Comparison of ENCODE assay signal across 9 cellular contexts in genomic region chr3:42547401-42547945, GRCh38. TPM values are rescaled to one million over a fixed set of nuclear protein-coding genes. Genes with fewer than 3 reads are reported as not detected.
A peak's percentile ranks its signal among the peaks of the same experiment; 100 is the strongest.
DNase-seq lines count a peak whose midpoint lies in the region; ATAC-seq, FAIRE-seq and TF ChIP-seq lines count a peak whose summit lies in the region.
"Had no signal": no experiment of that assay in that cellular context is flagged by ENCODE, and none has a peak within 500 bp of the region (broad histone marks: within the 10 kb centered on the region; RNA-seq: fewer than 3 reads in every experiment).

No MANE protein-coding gene starts in this region.

- H3K27me3 Mint-ChIP-seq in activated T-helper 17 cell treated with anti-CD3 and anti-CD28 coated beads, Interleukin-2, amount 50 U/mL, for 72 hours: no peaks in the 10 kb centered on the region
- H3K27me3 Mint-ChIP-seq: dendritic cell treated with granulocyte-macrophage colony-stimulating factor and Interleukin-4, amounts not matched to agents 40 ng/mL and 50 ng/mL, for 4 days had no signal

- H3K9me2 ChIP-seq in DOHH2 (replicated peaks; ENCODE audit: control insufficient read depth, low read length): no peaks in the 10 kb centered on the region

- ATAC-seq in HG02852 (IDR thresholded peaks at IDR 0.05; ENCODE audit: unreplicated experiment) (peak; percentile 55), thoracic aorta (ENCODE audit: insufficient number of reproducible peaks, low FRiP score, low read depth) (no peak), GM21723 (IDR thresholded peaks at IDR 0.05; ENCODE audit: unreplicated experiment) (no peak)
- ATAC-seq in activated T-helper 17 cell treated with anti-CD3 and anti-CD28 coated beads, Interleukin-2, amount 50 U/mL, for 72 hours (replicated peaks): peak; percentile 85

- H3K4me1 Mint-ChIP-seq in activated T-helper 17 cell treated with anti-CD3 and anti-CD28 coated beads, Interleukin-2, amount 50 U/mL, for 72 hours: peaks cover 5% of the 10 kb centered on the region

- peak; percentile 8 for DNase-seq in RCC 7860 (ENCODE audit: low spot score)
- peak; percentile 37 to 82 for DNase-seq in foreskin fibroblast
- DNase-seq in occipital lobe (lab: John Stamatoyannopoulos, UW): peak; percentile 56
- no peak for DNase-seq in thoracic aorta (ENCODE audit: low spot score)

- H3F3A ChIP-seq in DOHH2 (ENCODE audit: control insufficient read depth, insufficient read depth): no peaks in the 10 kb centered on the region

- H3K36me3 ChIP-seq in DOHH2 (ENCODE audit: control insufficient read depth, low read length) (peaks cover 16% of the 10 kb centered on the region), thoracic aorta (no peaks in the 10 kb centered on the region)

- TF ChIP-seq CTCF in DOHH2 (IDR thresholded peaks at IDR 0.05; ENCODE audit: low read depth, low read length, poor library complexity, severe bottlenecking): peak; percentile 98
- peak; percentile 97 for TF ChIP-seq CTCF in foreskin fibroblast (IDR thresholded peaks at IDR 0.05; ENCODE audit: low read depth, low read length)
- peak; percentile 95 for TF ChIP-seq CTCF in thoracic aorta (IDR thresholded peaks at IDR 0.05)

- no peak overlapping the region for H3K27ac Mint-ChIP-seq in activated T-helper 17 cell treated with anti-CD3 and anti-CD28 coated beads, Interleukin-2, amount 50 U/mL, for 72 hours
- H3K27ac Mint-ChIP-seq: dendritic cell treated with granulocyte-macrophage colony-stimulating factor and Interleukin-4, amounts not matched to agents 40 ng/mL and 50 ng/mL, for 4 days had no signal

- H3K4me1 ChIP-seq in DOHH2 (ENCODE audit: control insufficient read depth, low read length) (no peaks in the 10 kb centered on the region), thoracic aorta (ENCODE audit: control insufficient read depth in 1 of 2, low read depth in 2 of 2) (peaks cover 19 to 51% of the 10 kb centered on the region in 2 donors)

- H3K27ac ChIP-seq in DOHH2 (ENCODE audit: low read depth, low read length) (no peak overlapping the region), thoracic aorta (no peak overlapping the region)

- no peak overlapping the region for H3K4me3 ChIP-seq in DOHH2 (ENCODE audit: low read length)
- no peak overlapping the region for H3K4me3 ChIP-seq in foreskin fibroblast (ENCODE audit: low read depth in 1 of 2, low read length in 2 of 2)
- H3K4me3 ChIP-seq in thoracic aorta: no peak overlapping the region

- H4K20me1 ChIP-seq in DOHH2 (ENCODE audit: control insufficient read depth, insufficient read depth, low read depth, low read length): no peaks in the 10 kb centered on the region

- H3K27me3 ChIP-seq in DOHH2 (ENCODE audit: control insufficient read depth, low read length) (no peaks in the 10 kb centered on the region), thoracic aorta (replicated peaks; ENCODE audit: insufficient read depth) (no peaks in the 10 kb centered on the region)

- H3K36me3 Mint-ChIP-seq in activated T-helper 17 cell treated with anti-CD3 and anti-CD28 coated beads, Interleukin-2, amount 50 U/mL, for 72 hours (ENCODE audit: low read depth): peaks cover 23% of the 10 kb centered on the region

- no peak for FAIRE-seq in RCC 7860 (lab: Jason Lieb, UNC)

- no peaks in the 10 kb centered on the region for H3K79me2 ChIP-seq in DOHH2 (ENCODE audit: control insufficient read depth, low read length)

- no peak overlapping the region for H3K4me2 ChIP-seq in DOHH2 (ENCODE audit: low read length)

- no peak overlapping the region for H3K4me3 Mint-ChIP-seq in activated T-helper 17 cell treated with anti-CD3 and anti-CD28 coated beads, Interleukin-2, amount 50 U/mL, for 72 hours
- H3K4me3 Mint-ChIP-seq: dendritic cell treated with granulocyte-macrophage colony-stimulating factor and Interleukin-4, amounts not matched to agents 40 ng/mL and 50 ng/mL, for 4 days had no signal

- H3K9me3 ChIP-seq in DOHH2 (ENCODE audit: control insufficient read depth, insufficient read depth, low read length) (no peaks in the 10 kb centered on the region), thoracic aorta (no peaks in the 10 kb centered on the region)

- no peaks in the 10 kb centered on the region for H3K9me3 Mint-ChIP-seq in activated T-helper 17 cell treated with anti-CD3 and anti-CD28 coated beads, Interleukin-2, amount 50 U/mL, for 72 hours
- H3K9me3 Mint-ChIP-seq: dendritic cell treated with granulocyte-macrophage colony-stimulating factor and Interleukin-4, amounts not matched to agents 40 ng/mL and 50 ng/mL, for 4 days had no signal

RNA-seq across cellular contexts. Expression of gene SEC22C, which starts 34.3 kb away (rescaled TPM):
- 10 to 100 TPM; 32.3 to 46.9 TPM for total RNA-seq in activated T-helper 17 cell treated with anti-CD3 and anti-CD28 coated beads, Interleukin-2, amount 50 U/mL, for 72 hours
- 78.5 TPM for total RNA-seq in occipital lobe
- total RNA-seq in thoracic aorta: 10 to 100 TPM; 55.0 to 83.4 TPM

RNA-seq across cellular contexts. Expression of gene SS18L2, which starts 43.2 kb away (rescaled TPM):
- 10 to 100 TPM; 55.7 to 69.8 TPM for total RNA-seq in activated T-helper 17 cell treated with anti-CD3 and anti-CD28 coated beads, Interleukin-2, amount 50 U/mL, for 72 hours
- 26.4 TPM for total RNA-seq in occipital lobe
- total RNA-seq in thoracic aorta: 1 to 10 TPM; 2.8 to 8.6 TPM

RNA-seq across cellular contexts. Expression of gene VIPR1, which starts 45.0 kb away (rescaled TPM):
- total RNA-seq in activated T-helper 17 cell treated with anti-CD3 and anti-CD28 coated beads, Interleukin-2, amount 50 U/mL, for 72 hours: 10 to 100 TPM in 1 of 2 donors, 1 to 10 TPM in 1; 1.9 to 12.1 TPM
- total RNA-seq in occipital lobe (0.16 TPM), thoracic aorta (10 to 100 TPM; 31.0 to 48.7 TPM)

RNA-seq across cellular contexts. Expression of gene NKTR, which starts 53.0 kb away (rescaled TPM):
- 100 to 1,000 TPM in 1 of 2 donors, 10 to 100 TPM in 1; 81.8 to 122 TPM for total RNA-seq in activated T-helper 17 cell treated with anti-CD3 and anti-CD28 coated beads, Interleukin-2, amount 50 U/mL, for 72 hours
- total RNA-seq in occipital lobe (246 TPM), thoracic aorta (100 to 1,000 TPM; 159 to 210 TPM)

Comparison
In these comparisons a context has a peak if more than half of its experiments do, and no peak if none do; other contexts are left out.
1. ATAC-seq: peak in HG02852 (single experiment) and activated T-helper 17 cell treated with anti-CD3 and anti-CD28 coated beads, Interleukin-2, amount 50 U/mL, for 72 hours (single experiment); none in thoracic aorta (single experiment) and GM21723 (single experiment).
2. Peak in every context shown above with its lines, with median percentiles within 50 percentile points of each other: CTCF ChIP-seq.